1 cellular context compared by ENCODE assay signal in genomic region chr14:58964598-58964928, GRCh38.
TF ChIP-seq lines count a peak whose summit lies in the region.

No MANE protein-coding gene starts in this region.

TF ChIP-seq in WTC11, 78 proteins besides CTCF, POLR2A, EP300 and RAD21 (continued from another document):
- TF ChIP-seq ERG (CRISPR knock-in tag; IDR thresholded peaks at IDR 0.05) (no peak), CDX4 (CRISPR knock-in tag; IDR thresholded peaks at IDR 0.05; ENCODE audit: borderline replicate concordance) (no peak), NFYB (CRISPR knock-in tag; conservative IDR thresholded peaks at IDR 0.05; ENCODE audit: low read depth) (no peak), ATF1 (CRISPR knock-in tag; IDR thresholded peaks at IDR 0.05) (no peak), PREB (CRISPR knock-in tag; IDR thresholded peaks at IDR 0.05; ENCODE audit: borderline replicate concordance) (no peak), ZNF138 (CRISPR knock-in tag; conservative IDR thresholded peaks at IDR 0.05) (no peak), PRRX2 (CRISPR knock-in tag; IDR thresholded peaks at IDR 0.05) (no peak), ZNF263 (CRISPR knock-in tag; IDR thresholded peaks at IDR 0.05; ENCODE audit: low read depth) (no peak), EMX1 (CRISPR knock-in tag; IDR thresholded peaks at IDR 0.05) (no peak)
